ENCODE assay signal across 10 cellular contexts in genomic region chr22:39546064-39546365, GRCh38. TPM values are rescaled to one million over a fixed set of nuclear protein-coding genes. Genes with fewer than 3 reads are reported as not detected.
"Had no signal": no experiment of that assay in that cellular context is flagged by ENCODE, and none has a peak within 500 bp of the region (broad histone marks: within the 10 kb centered on the region; RNA-seq: fewer than 3 reads in every experiment).

No MANE protein-coding gene starts in this region.

- H3K4me3 ChIP-seq: dorsolateral prefrontal cortex, gastroesophageal sphincter, right atrium auricular region, skin epidermis, transverse colon had no signal

- H3K4me1 ChIP-seq: right atrium auricular region, transverse colon had no signal

- H3K36me3 ChIP-seq: gastroesophageal sphincter, right atrium auricular region, transverse colon had no signal

- H3K27ac Mint-ChIP-seq: activated CD4-positive, alpha-beta T cell treated with anti-CD3 and anti-CD28 coated beads, Interleukin-2, amount 10 ng/mL, durations not matched to agents 7 days and 5 days; activated naive CD4-positive, alpha-beta T cell treated with anti-CD3 and anti-CD28 coated beads, Interleukin-2, amount 10 ng/mL, durations not matched to agents 7 days and 5 days; activated T-helper 2 cell treated with anti-CD3 and anti-CD28 coated beads, Interferon-gamma antibody, Interleukin-2, Interleukin-4, amounts not matched to agents 10 μg/mL and 5 μg/mL and 100 μg/mL, durations not matched to agents 14 hours and 24 hours and 36 hours had no signal

- H3K9me3 ChIP-seq: gastroesophageal sphincter, right atrium auricular region, transverse colon had no signal

- ATAC-seq: gastroesophageal sphincter had no signal

- H3K4me3 Mint-ChIP-seq: activated CD4-positive, alpha-beta T cell treated with anti-CD3 and anti-CD28 coated beads, Interleukin-2, amount 10 ng/mL, durations not matched to agents 7 days and 5 days; activated naive CD4-positive, alpha-beta T cell treated with anti-CD3 and anti-CD28 coated beads, Interleukin-2, amount 10 ng/mL, durations not matched to agents 7 days and 5 days; naive B cell had no signal

- H3K9me3 Mint-ChIP-seq: activated CD4-positive, alpha-beta T cell treated with anti-CD3 and anti-CD28 coated beads, Interleukin-2, amount 10 ng/mL, durations not matched to agents 7 days and 5 days; activated naive CD4-positive, alpha-beta T cell treated with anti-CD3 and anti-CD28 coated beads, Interleukin-2, amount 10 ng/mL, durations not matched to agents 7 days and 5 days; activated T-helper 2 cell treated with anti-CD3 and anti-CD28 coated beads, Interferon-gamma antibody, Interleukin-2, Interleukin-4, amounts not matched to agents 10 μg/mL and 5 μg/mL and 100 μg/mL, durations not matched to agents 14 hours and 24 hours and 36 hours had no signal

- DNase-seq: dorsolateral prefrontal cortex, naive B cell had no signal

- H3K36me3 Mint-ChIP-seq: activated naive CD4-positive, alpha-beta T cell treated with anti-CD3 and anti-CD28 coated beads, Interleukin-2, amount 10 ng/mL, durations not matched to agents 7 days and 5 days had no signal

- H3K27ac ChIP-seq: gastroesophageal sphincter, right atrium auricular region, skin epidermis, transverse colon had no signal

RNA-seq across cellular contexts. Expression of gene CACNA1I, which starts 24.5 kb away (rescaled TPM):
- total RNA-seq: lung microvascular endothelial cell had no signal
